1 cellular context compared by ENCODE assay signal in the genomic region with DNA sequence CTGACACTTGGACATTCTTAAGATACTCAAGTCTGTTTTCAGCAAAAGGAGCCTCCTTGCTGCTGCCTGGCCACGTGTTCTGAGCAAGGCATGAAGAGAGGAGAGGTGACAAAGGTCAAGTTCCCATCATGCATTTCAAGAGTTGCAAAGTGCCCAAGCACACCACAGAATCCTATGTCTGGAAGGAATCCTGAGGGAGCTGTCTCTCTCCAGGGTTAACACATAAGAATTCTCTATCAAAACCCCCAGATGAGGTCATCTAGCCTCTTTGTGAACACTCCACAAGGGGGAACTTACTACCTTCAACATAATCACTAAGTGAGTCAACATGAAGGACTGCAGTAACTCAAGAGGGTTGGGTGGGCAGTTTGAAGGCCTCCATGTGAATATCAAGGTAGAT.
TF ChIP-seq lines count a peak whose summit lies in the region.

No MANE protein-coding gene starts in this region.

TF ChIP-seq in K562, 482 proteins besides CTCF, POLR2A, EP300 and RAD21 (continued from another document):
- TF ChIP-seq SMAD4 (CRISPR knock-in tag; conservative IDR thresholded peaks at IDR 0.05) (peak; percentile 36; the same call in 1 of the 2 replicates), NEUROD1 (IDR thresholded peaks at IDR 0.05; ENCODE audit: borderline replicate concordance, low read depth, low read length, partially characterized antibody) (no peak), HOXB6 (CRISPR knock-in tag; IDR thresholded peaks at IDR 0.05; ENCODE audit: borderline replicate concordance) (no peak), POLR2B (IDR thresholded peaks at IDR 0.05; ENCODE audit: low read depth, partially characterized antibody) (no peak), ZNF764 (CRISPR knock-in tag; IDR thresholded peaks at IDR 0.05; ENCODE audit: low read depth) (no peak), NR2C1 (IDR thresholded peaks at IDR 0.05) (peak; percentile 39; the same call in 1 of the 2 replicates), NR2C1 (tag; IDR thresholded peaks at IDR 0.05) (peak; percentile 84), YY1 (IDR thresholded peaks at IDR 0.05; ENCODE audit: borderline replicate concordance in 1 of 3, control insufficient read depth in 1 of 3, extremely low read depth in 1 of 3, insufficient read depth in 3 of 3, insufficient read length in 1 of 3, insufficient replicate concordance in 2 of 3, low read depth in 1 of 3, low read length in 2 of 3) (no peak), ZNF165 (CRISPR knock-in tag; IDR thresholded peaks at IDR 0.05; ENCODE audit: borderline replicate concordance) (no peak), DPF2 (IDR thresholded peaks at IDR 0.05) (no peak), MEF2D (tag; conservative IDR thresholded peaks at IDR 0.05; ENCODE audit: low read depth) (no peak), HNRNPLL (IDR thresholded peaks at IDR 0.05; ENCODE audit: low read depth, low read length, poor library complexity, severe bottlenecking) (no peak), ZNF445 (CRISPR knock-in tag; IDR thresholded peaks at IDR 0.05; ENCODE audit: low read depth) (no peak)
- TF ChIP-seq, protein P1, sequence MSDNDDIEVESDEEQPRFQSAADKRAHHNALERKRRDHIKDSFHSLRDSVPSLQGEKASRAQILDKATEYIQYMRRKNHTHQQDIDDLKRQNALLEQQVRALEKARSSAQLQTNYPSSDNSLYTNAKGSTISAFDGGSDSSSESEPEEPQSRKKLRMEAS (CRISPR knock-in tag; IDR thresholded peaks at IDR 0.05) = 0 out of 2 replicates have a peak, but pooled peaks have one; percentile 44
- TF ChIP-seq, protein P2, sequence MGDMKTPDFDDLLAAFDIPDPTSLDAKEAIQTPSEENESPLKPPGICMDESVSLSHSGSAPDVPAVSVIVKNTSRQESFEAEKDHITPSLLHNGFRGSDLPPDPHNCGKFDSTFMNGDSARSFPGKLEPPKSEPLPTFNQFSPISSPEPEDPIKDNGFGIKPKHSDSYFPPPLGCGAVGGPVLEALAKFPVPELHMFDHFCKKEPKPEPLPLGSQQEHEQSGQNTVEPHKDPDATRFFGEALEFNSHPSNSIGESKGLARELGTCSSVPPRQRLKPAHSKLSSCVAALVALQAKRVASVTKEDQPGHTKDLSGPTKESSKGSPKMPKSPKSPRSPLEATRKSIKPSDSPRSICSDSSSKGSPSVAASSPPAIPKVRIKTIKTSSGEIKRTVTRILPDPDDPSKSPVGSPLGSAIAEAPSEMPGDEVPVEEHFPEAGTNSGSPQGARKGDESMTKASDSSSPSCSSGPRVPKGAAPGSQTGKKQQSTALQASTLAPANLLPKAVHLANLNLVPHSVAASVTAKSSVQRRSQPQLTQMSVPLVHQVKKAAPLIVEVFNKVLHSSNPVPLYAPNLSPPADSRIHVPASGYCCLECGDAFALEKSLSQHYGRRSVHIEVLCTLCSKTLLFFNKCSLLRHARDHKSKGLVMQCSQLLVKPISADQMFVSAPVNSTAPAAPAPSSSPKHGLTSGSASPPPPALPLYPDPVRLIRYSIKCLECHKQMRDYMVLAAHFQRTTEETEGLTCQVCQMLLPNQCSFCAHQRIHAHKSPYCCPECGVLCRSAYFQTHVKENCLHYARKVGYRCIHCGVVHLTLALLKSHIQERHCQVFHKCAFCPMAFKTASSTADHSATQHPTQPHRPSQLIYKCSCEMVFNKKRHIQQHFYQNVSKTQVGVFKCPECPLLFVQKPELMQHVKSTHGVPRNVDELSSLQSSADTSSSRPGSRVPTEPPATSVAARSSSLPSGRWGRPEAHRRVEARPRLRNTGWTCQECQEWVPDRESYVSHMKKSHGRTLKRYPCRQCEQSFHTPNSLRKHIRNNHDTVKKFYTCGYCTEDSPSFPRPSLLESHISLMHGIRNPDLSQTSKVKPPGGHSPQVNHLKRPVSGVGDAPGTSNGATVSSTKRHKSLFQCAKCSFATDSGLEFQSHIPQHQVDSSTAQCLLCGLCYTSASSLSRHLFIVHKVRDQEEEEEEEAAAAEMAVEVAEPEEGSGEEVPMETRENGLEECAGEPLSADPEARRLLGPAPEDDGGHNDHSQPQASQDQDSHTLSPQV (IDR thresholded peaks at IDR 0.05) = peak; percentile 82
- TF ChIP-seq, protein P3, sequence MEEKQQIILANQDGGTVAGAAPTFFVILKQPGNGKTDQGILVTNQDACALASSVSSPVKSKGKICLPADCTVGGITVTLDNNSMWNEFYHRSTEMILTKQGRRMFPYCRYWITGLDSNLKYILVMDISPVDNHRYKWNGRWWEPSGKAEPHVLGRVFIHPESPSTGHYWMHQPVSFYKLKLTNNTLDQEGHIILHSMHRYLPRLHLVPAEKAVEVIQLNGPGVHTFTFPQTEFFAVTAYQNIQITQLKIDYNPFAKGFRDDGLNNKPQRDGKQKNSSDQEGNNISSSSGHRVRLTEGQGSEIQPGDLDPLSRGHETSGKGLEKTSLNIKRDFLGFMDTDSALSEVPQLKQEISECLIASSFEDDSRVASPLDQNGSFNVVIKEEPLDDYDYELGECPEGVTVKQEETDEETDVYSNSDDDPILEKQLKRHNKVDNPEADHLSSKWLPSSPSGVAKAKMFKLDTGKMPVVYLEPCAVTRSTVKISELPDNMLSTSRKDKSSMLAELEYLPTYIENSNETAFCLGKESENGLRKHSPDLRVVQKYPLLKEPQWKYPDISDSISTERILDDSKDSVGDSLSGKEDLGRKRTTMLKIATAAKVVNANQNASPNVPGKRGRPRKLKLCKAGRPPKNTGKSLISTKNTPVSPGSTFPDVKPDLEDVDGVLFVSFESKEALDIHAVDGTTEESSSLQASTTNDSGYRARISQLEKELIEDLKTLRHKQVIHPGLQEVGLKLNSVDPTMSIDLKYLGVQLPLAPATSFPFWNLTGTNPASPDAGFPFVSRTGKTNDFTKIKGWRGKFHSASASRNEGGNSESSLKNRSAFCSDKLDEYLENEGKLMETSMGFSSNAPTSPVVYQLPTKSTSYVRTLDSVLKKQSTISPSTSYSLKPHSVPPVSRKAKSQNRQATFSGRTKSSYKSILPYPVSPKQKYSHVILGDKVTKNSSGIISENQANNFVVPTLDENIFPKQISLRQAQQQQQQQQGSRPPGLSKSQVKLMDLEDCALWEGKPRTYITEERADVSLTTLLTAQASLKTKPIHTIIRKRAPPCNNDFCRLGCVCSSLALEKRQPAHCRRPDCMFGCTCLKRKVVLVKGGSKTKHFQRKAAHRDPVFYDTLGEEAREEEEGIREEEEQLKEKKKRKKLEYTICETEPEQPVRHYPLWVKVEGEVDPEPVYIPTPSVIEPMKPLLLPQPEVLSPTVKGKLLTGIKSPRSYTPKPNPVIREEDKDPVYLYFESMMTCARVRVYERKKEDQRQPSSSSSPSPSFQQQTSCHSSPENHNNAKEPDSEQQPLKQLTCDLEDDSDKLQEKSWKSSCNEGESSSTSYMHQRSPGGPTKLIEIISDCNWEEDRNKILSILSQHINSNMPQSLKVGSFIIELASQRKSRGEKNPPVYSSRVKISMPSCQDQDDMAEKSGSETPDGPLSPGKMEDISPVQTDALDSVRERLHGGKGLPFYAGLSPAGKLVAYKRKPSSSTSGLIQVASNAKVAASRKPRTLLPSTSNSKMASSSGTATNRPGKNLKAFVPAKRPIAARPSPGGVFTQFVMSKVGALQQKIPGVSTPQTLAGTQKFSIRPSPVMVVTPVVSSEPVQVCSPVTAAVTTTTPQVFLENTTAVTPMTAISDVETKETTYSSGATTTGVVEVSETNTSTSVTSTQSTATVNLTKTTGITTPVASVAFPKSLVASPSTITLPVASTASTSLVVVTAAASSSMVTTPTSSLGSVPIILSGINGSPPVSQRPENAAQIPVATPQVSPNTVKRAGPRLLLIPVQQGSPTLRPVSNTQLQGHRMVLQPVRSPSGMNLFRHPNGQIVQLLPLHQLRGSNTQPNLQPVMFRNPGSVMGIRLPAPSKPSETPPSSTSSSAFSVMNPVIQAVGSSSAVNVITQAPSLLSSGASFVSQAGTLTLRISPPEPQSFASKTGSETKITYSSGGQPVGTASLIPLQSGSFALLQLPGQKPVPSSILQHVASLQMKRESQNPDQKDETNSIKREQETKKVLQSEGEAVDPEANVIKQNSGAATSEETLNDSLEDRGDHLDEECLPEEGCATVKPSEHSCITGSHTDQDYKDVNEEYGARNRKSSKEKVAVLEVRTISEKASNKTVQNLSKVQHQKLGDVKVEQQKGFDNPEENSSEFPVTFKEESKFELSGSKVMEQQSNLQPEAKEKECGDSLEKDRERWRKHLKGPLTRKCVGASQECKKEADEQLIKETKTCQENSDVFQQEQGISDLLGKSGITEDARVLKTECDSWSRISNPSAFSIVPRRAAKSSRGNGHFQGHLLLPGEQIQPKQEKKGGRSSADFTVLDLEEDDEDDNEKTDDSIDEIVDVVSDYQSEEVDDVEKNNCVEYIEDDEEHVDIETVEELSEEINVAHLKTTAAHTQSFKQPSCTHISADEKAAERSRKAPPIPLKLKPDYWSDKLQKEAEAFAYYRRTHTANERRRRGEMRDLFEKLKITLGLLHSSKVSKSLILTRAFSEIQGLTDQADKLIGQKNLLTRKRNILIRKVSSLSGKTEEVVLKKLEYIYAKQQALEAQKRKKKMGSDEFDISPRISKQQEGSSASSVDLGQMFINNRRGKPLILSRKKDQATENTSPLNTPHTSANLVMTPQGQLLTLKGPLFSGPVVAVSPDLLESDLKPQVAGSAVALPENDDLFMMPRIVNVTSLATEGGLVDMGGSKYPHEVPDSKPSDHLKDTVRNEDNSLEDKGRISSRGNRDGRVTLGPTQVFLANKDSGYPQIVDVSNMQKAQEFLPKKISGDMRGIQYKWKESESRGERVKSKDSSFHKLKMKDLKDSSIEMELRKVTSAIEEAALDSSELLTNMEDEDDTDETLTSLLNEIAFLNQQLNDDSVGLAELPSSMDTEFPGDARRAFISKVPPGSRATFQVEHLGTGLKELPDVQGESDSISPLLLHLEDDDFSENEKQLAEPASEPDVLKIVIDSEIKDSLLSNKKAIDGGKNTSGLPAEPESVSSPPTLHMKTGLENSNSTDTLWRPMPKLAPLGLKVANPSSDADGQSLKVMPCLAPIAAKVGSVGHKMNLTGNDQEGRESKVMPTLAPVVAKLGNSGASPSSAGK (IDR thresholded peaks at IDR 0.05) = peak; percentile 85
